2 cellular contexts compared by ENCODE assay signal in genomic region chr1:172343246-172344099, GRCh38.
A peak's percentile ranks its signal among the peaks of the same experiment; 100 is the strongest.
TF ChIP-seq lines count a peak whose summit lies in the region.

No MANE protein-coding gene starts in this region.

TF ChIP-seq in Ishikawa, 13 proteins besides CTCF, POLR2A, EP300 and RAD21 (continued from another document):
- TF ChIP-seq REST (IDR thresholded peaks at IDR 0.05; ENCODE audit: low read depth) (no peak), MAX (IDR thresholded peaks at IDR 0.05) (no peak; the same call in 1 of the 2 replicates)

TF ChIP-seq in GM12878, 131 proteins besides CTCF, POLR2A, EP300 and RAD21 (continued from another document):
- peak; percentile 74 for TF ChIP-seq ATF2 (IDR thresholded peaks at IDR 0.05; ENCODE audit: low read length)
- peak; percentile 53; the same call in 1 of the 2 replicates for TF ChIP-seq POLR2AphosphoS5 (IDR thresholded peaks at IDR 0.05; ENCODE audit: low read length)
- TF ChIP-seq MTA2 (IDR thresholded peaks at IDR 0.05; ENCODE audit: low read depth), result peak; percentile 77
- TF ChIP-seq FOXM1 (IDR thresholded peaks at IDR 0.05; ENCODE audit: low read depth, low read length), result 0 out of 2 replicates have a peak, but pooled peaks have one; percentile 22
- no peak for TF ChIP-seq CBFB (IDR thresholded peaks at IDR 0.05; ENCODE audit: low read depth)
- TF ChIP-seq IKZF2 (IDR thresholded peaks at IDR 0.05), result peak; percentile 45 to 62
- peak; percentile 82 for TF ChIP-seq SPI1 (IDR thresholded peaks at IDR 0.05; ENCODE audit: borderline replicate concordance, insufficient read depth, low read depth, low read length)
- TF ChIP-seq CREB1 (IDR thresholded peaks at IDR 0.05; ENCODE audit: low read depth), result no peak
- TF ChIP-seq ZNF384 (IDR thresholded peaks at IDR 0.05; ENCODE audit: borderline replicate concordance, low read depth, low read length), result peak; percentile 81
- TF ChIP-seq SREBF1 (IDR thresholded peaks at IDR 0.05; ENCODE audit: low read length), result no peak
- peak; percentile 78 for TF ChIP-seq RUNX3 (IDR thresholded peaks at IDR 0.05; ENCODE audit: low read length)
- TF ChIP-seq RBBP5 (conservative IDR thresholded peaks at IDR 0.05), result no peak
- peak; percentile 66 for TF ChIP-seq ATF7 (IDR thresholded peaks at IDR 0.05; ENCODE audit: low read depth)
- no peak for TF ChIP-seq SMC3 (IDR thresholded peaks at IDR 0.05; ENCODE audit: borderline replicate concordance, low read length)
- TF ChIP-seq USF1 (IDR thresholded peaks at IDR 0.05; ENCODE audit: borderline replicate concordance, extremely low read length, insufficient read depth, low read depth, low read length), result no peak
TF ChIP-seq in GM12878: peak in this region for 12.
